25 cellular contexts compared by ENCODE assay signal in genomic region chrX:44470816-44471215, GRCh38.
"Had no signal": no experiment of that assay in that cellular context is flagged by ENCODE, and none has a peak within 500 bp of the region (broad histone marks: within the 10 kb centered on the region; RNA-seq: fewer than 3 reads in every experiment).

No MANE protein-coding gene starts in this region.

- H3K9me3 Mint-ChIP-seq: natural killer cell treated with Interleukin-12 subunit alpha and Interleukin-12 subunit beta and Interleukin-15 and Interleukin-18, amount 100 ng/mL, for 72 hours; stimulated activated naive CD8-positive, alpha-beta T cell treated with anti-CD3 and anti-CD28 coated beads, Interleukin-15, amount 100 ng/mL, for 72 hours had no signal

- H3K27ac Mint-ChIP-seq: natural killer cell treated with Interleukin-12 subunit alpha and Interleukin-12 subunit beta and Interleukin-15 and Interleukin-18, amount 100 ng/mL, for 72 hours; neural progenitor cell; stimulated activated naive B cell treated with anti-CD40 and anti-IgM and Interleukin-4, amounts not matched to agents 10 μg/mL and 1 μg/mL and 100 μg/mL, for 72 hours had no signal

- H3K36me3 ChIP-seq: heart right ventricle, left ventricle myocardium inferior, lower lobe of right lung, neural progenitor cell, ovary, right atrium auricular region, sigmoid colon, tibial nerve, upper lobe of right lung, vagina had no signal

- H3K4me3 ChIP-seq: heart right ventricle, left ventricle myocardium inferior, lower lobe of right lung, neural progenitor cell, ovary, right atrium auricular region, sigmoid colon, skin epidermis, testis, tibial nerve, upper lobe of right lung, vagina had no signal

- H3K4me3 Mint-ChIP-seq: natural killer cell treated with Interleukin-12 subunit alpha and Interleukin-12 subunit beta and Interleukin-15 and Interleukin-18, amount 100 ng/mL, for 72 hours; neural progenitor cell; stimulated activated naive B cell treated with anti-CD40 and anti-IgM and Interleukin-4, amounts not matched to agents 10 μg/mL and 1 μg/mL and 100 μg/mL, for 72 hours; stimulated activated naive CD8-positive, alpha-beta T cell treated with anti-CD3 and anti-CD28 coated beads, Interleukin-15, amount 100 ng/mL, for 72 hours had no signal

- H3K9me3 ChIP-seq: heart right ventricle, left ventricle myocardium inferior, lower lobe of right lung, ovary, right atrium auricular region, sigmoid colon, testis, tibial nerve, upper lobe of right lung, vagina had no signal

- H3K27me3 Mint-ChIP-seq: stimulated activated naive CD8-positive, alpha-beta T cell treated with anti-CD3 and anti-CD28 coated beads, Interleukin-15, amount 100 ng/mL, for 72 hours had no signal

- H3K4me1 ChIP-seq: heart right ventricle, left ventricle myocardium inferior, lower lobe of right lung, neural progenitor cell, right atrium auricular region, sigmoid colon, testis, tibial nerve, upper lobe of right lung, vagina had no signal

- ATAC-seq: esophagus mucosa; heart right ventricle; left cardiac atrium; lower lobe of right lung; natural killer cell treated with Interleukin-12 subunit alpha and Interleukin-12 subunit beta and Interleukin-15 and Interleukin-18, amount 100 ng/mL, for 72 hours; stimulated activated naive B cell treated with anti-CD40 and anti-IgM and Interleukin-4, amounts not matched to agents 10 μg/mL and 1 μg/mL and 100 μg/mL, for 72 hours; stimulated activated naive CD8-positive, alpha-beta T cell treated with anti-CD3 and anti-CD28 coated beads, Interleukin-15, amount 100 ng/mL, for 72 hours; upper lobe of right lung had no signal

- H3K36me3 Mint-ChIP-seq: natural killer cell treated with Interleukin-12 subunit alpha and Interleukin-12 subunit beta and Interleukin-15 and Interleukin-18, amount 100 ng/mL, for 72 hours; neural progenitor cell; stimulated activated naive B cell treated with anti-CD40 and anti-IgM and Interleukin-4, amounts not matched to agents 10 μg/mL and 1 μg/mL and 100 μg/mL, for 72 hours had no signal

- H3K27ac ChIP-seq: heart right ventricle, left ventricle myocardium inferior, lower lobe of right lung, neural progenitor cell, ovary, right atrium auricular region, sigmoid colon, skin epidermis, testis, tibial nerve, upper lobe of right lung, vagina had no signal

- H3K4me1 Mint-ChIP-seq: stimulated activated naive B cell treated with anti-CD40 and anti-IgM and Interleukin-4, amounts not matched to agents 10 μg/mL and 1 μg/mL and 100 μg/mL, for 72 hours; stimulated activated naive CD8-positive, alpha-beta T cell treated with anti-CD3 and anti-CD28 coated beads, Interleukin-15, amount 100 ng/mL, for 72 hours had no signal

- DNase-seq: effector memory CD4-positive, alpha-beta T cell; heart right ventricle; hypothalamus; kidney; left cardiac atrium; left ventricle myocardium inferior; lower lobe of right lung; mesenchymal stem cell; midbrain; nucleus accumbens; ovary; sigmoid colon; stimulated activated CD4-positive, alpha-beta T cell treated with anti-CD3 and anti-CD28 coated beads, Interleukin-2, amount 100 ng/mL, for 24 hours; stimulated activated CD4-positive, alpha-beta T cell treated with anti-CD3 and anti-CD28 coated beads, Interleukin-4, amount 100 ng/mL, for 4 hours; stimulated activated naive B cell treated with anti-CD40 and anti-IgM and Interleukin-4, amounts not matched to agents 10 μg/mL and 1 μg/mL and 100 μg/mL, for 72 hours; stimulated activated naive CD8-positive, alpha-beta T cell treated with anti-CD3 and anti-CD28 coated beads, Interleukin-15, amount 100 ng/mL, for 72 hours; testis; upper lobe of right lung had no signal

- H3K27me3 ChIP-seq: neural progenitor cell, ovary, right atrium auricular region, sigmoid colon, testis, upper lobe of right lung, vagina had no signal
